Comparison of ENCODE assay signal across 18 cellular contexts in the genomic region with DNA sequence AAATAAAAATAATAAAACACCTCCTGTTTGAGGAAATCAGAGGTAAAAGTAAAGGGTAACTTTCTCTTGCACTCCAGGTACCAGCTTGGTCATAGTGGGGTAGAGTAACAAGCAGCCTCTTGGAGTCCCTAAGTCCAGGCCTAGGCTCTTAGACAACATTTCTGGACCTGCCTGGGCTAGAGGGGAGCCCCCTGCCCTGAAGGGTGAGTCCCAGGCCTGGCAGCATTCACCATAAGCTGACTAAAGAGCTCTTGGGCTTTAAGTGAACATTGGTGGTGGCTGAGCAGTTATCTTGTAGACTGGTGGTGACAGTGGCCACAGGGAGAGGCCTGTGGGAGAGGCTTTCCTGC. TPM values are rescaled to one million over a fixed set of nuclear protein-coding genes. Genes with fewer than 3 reads are reported as not detected.
DNase-seq lines count a peak whose midpoint lies in the region; ATAC-seq and TF ChIP-seq lines count a peak whose summit lies in the region.
"Had no signal": no experiment of that assay in that cellular context is flagged by ENCODE, and none has a peak within 500 bp of the region (broad histone marks: within the 10 kb centered on the region; RNA-seq: fewer than 3 reads in every experiment).

No MANE protein-coding gene starts in this region.

- DNase-seq in retina (no peak), nucleus accumbens (lab: John Stamatoyannopoulos, UW) (no peak), NCI-H748 (lab: John Stamatoyannopoulos, UW; ENCODE audit: unreplicated experiment) (no peak), endodermal cell (no peak)
- DNase-seq: activated B cell treated with CpG ODN at 0.5 μM for 24 hours; effector CD8-positive, alpha-beta T cell; NCI-H2107; right cardiac atrium; SK-N-SH; substantia nigra had no signal

- H3K9me3 Mint-ChIP-seq in endodermal cell = peaks cover 33% of the 10 kb centered on the region

- H3K36me3 ChIP-seq in endodermal cell (ENCODE audit: control insufficient read depth, insufficient read depth, low read length) = no peaks in the 10 kb centered on the region
- H3K36me3 ChIP-seq: BLaER1 treated with 17β-estradiol and CSF1 and Interleukin-3, amounts not matched to agents 10 nM and 100 nM had no signal

- H3K4me1 ChIP-seq in endodermal cell (ENCODE audit: control insufficient read depth, insufficient read depth, low read length) = no peaks in the 10 kb centered on the region
- H3K4me1 ChIP-seq: BLaER1 treated with 17β-estradiol and CSF1 and Interleukin-3, amounts not matched to agents 10 nM and 100 nM had no signal

- no peak overlapping the region for H3K9ac ChIP-seq in endodermal cell (ENCODE audit: extremely low read depth, low read length, poor library complexity, severe bottlenecking)
- H3K9ac ChIP-seq: BLaER1 treated with 17β-estradiol and CSF1 and Interleukin-3, amounts not matched to agents 10 nM and 100 nM; SK-N-SH had no signal

- H3K27me3 ChIP-seq in endodermal cell (ENCODE audit: control insufficient read depth, insufficient read depth, low read length, poor library complexity, severe bottlenecking) = no peaks in the 10 kb centered on the region
- H3K27me3 ChIP-seq: BLaER1 treated with 17β-estradiol and CSF1 and Interleukin-3, amounts not matched to agents 10 nM and 100 nM had no signal

- H3K27me3 Mint-ChIP-seq in endodermal cell (ENCODE audit: insufficient read depth) = no peaks in the 10 kb centered on the region
- H3K27me3 Mint-ChIP-seq: activated B cell treated with CpG ODN at 0.5 μM for 24 hours had no signal

- ATAC-seq in GM18873 (IDR thresholded peaks at IDR 0.05; ENCODE audit: low FRiP score, unreplicated experiment) (peak; percentile 16), GM21447 (IDR thresholded peaks at IDR 0.05; ENCODE audit: unreplicated experiment) (peak; percentile 48), HG02943 (IDR thresholded peaks at IDR 0.05; ENCODE audit: low read depth, unreplicated experiment) (peak; percentile 27), HG03575 (IDR thresholded peaks at IDR 0.05; ENCODE audit: extremely low read depth, insufficient number of reproducible peaks, low FRiP score, unreplicated experiment) (peak; percentile 13)
- ATAC-seq: right cardiac atrium had no signal

- no peak overlapping the region for H3K4me3 Mint-ChIP-seq in endodermal cell
- H3K4me3 Mint-ChIP-seq: activated B cell treated with CpG ODN at 0.5 μM for 24 hours, brain, nephron had no signal

- H3K4me3 ChIP-seq in endodermal cell (ENCODE audit: low read length) = no peak overlapping the region
- H3K4me3 ChIP-seq: BLaER1 treated with 17β-estradiol and CSF1 and Interleukin-3, amounts not matched to agents 10 nM and 100 nM had no signal

- no peak for TF ChIP-seq CTCF in endodermal cell (conservative IDR thresholded peaks at IDR 0.05)

- H3K27ac ChIP-seq in endodermal cell (ENCODE audit: low read depth, low read length) = no peak overlapping the region

- H3K36me3 Mint-ChIP-seq in endodermal cell (ENCODE audit: low read depth) = no peaks in the 10 kb centered on the region
- H3K36me3 Mint-ChIP-seq: brain had no signal

- H3K9me3 ChIP-seq in endodermal cell (ENCODE audit: control insufficient read depth, low read length) = no peaks in the 10 kb centered on the region
- H3K9me3 ChIP-seq: SK-N-SH had no signal

- H3K4me1 Mint-ChIP-seq in endodermal cell = no peaks in the 10 kb centered on the region
- H3K4me1 Mint-ChIP-seq: activated B cell treated with CpG ODN at 0.5 μM for 24 hours, brain, nephron had no signal

- H3K27ac Mint-ChIP-seq in endodermal cell = no peak overlapping the region
- H3K27ac Mint-ChIP-seq: activated B cell treated with CpG ODN at 0.5 μM for 24 hours, brain, nephron had no signal

RNA-seq across cellular contexts. Expression of a gene that starts 18.6 kb away (rescaled TPM):
- total RNA-seq in endodermal cell = not detected
- not detected for polyA plus RNA-seq in endodermal cell (2013, experiment 1 of 2)
- not detected for polyA plus RNA-seq in endodermal cell (2013, experiment 2 of 2)
- total RNA-seq: activated B cell treated with CpG ODN at 0.5 μM for 24 hours, glomerular endothelial cell, right cardiac atrium had no signal
- polyA plus RNA-seq: right cardiac atrium, SK-N-SH had no signal

RNA-seq across cellular contexts. Expression of a gene that starts 30.4 kb away (rescaled TPM):
- total RNA-seq in endodermal cell = not detected
- polyA plus RNA-seq in endodermal cell (2013, experiment 1 of 2) = not detected
- not detected for polyA plus RNA-seq in endodermal cell (2013, experiment 2 of 2)
- total RNA-seq: activated B cell treated with CpG ODN at 0.5 μM for 24 hours, glomerular endothelial cell, right cardiac atrium had no signal
- polyA plus RNA-seq: right cardiac atrium, SK-N-SH had no signal

RNA-seq across cellular contexts. Expression of a gene that starts 43.0 kb away (rescaled TPM):
- total RNA-seq in endodermal cell = not detected
- not detected for polyA plus RNA-seq in endodermal cell (2013, experiment 1 of 2)
- not detected for polyA plus RNA-seq in endodermal cell (2013, experiment 2 of 2)
- total RNA-seq: activated B cell treated with CpG ODN at 0.5 μM for 24 hours, glomerular endothelial cell, right cardiac atrium had no signal
- polyA plus RNA-seq: right cardiac atrium, SK-N-SH had no signal

RNA-seq across cellular contexts. Expression of a gene that starts 44.9 kb away (rescaled TPM):
- not detected for total RNA-seq in endodermal cell
- polyA plus RNA-seq in endodermal cell (2013, experiment 1 of 2) = not detected
- not detected for polyA plus RNA-seq in endodermal cell (2013, experiment 2 of 2)
- total RNA-seq: activated B cell treated with CpG ODN at 0.5 μM for 24 hours, glomerular endothelial cell, right cardiac atrium had no signal
- polyA plus RNA-seq: right cardiac atrium, SK-N-SH had no signal
